In genomic region chr1:218403300-218403699, GRCh38 we compare ENCODE assay signal across 27 cellular contexts. TPM values are rescaled to one million over a fixed set of nuclear protein-coding genes. Genes with fewer than 3 reads are reported as not detected.
"Had no signal": no experiment of that assay in that cellular context is flagged by ENCODE, and none has a peak within 500 bp of the region (broad histone marks: within the 10 kb centered on the region; RNA-seq: fewer than 3 reads in every experiment).

No MANE protein-coding gene starts in this region.

- DNase-seq: activated CD4-positive, alpha-beta T cell treated with anti-CD3 and anti-CD28 coated beads for 36 hours; activated CD4-positive, alpha-beta T cell treated with anti-CD3 and anti-CD28 coated beads, Interleukin-2, amount 50 U/mL, for 4 hours; activated CD8-positive, alpha-beta memory T cell treated with anti-CD3 and anti-CD28 coated beads for 24 hours; activated CD8-positive, alpha-beta memory T cell treated with anti-CD3 and anti-CD28 coated beads, Interleukin-2, amount 50 U/mL, for 4 hours; activated T-cell treated with anti-CD3 and anti-CD28 coated beads, Interleukin-2, amount 50 U/mL, for 24 hours; colonic mucosa; dorsolateral prefrontal cortex; effector memory CD8-positive, alpha-beta T cell; esophagus squamous epithelium; heart right ventricle; kidney; lower lobe of right lung; naive thymus-derived CD4-positive, alpha-beta T cell; right lobe of liver; stimulated activated CD4-positive, alpha-beta T cell treated with anti-CD3 and anti-CD28 coated beads, Interleukin-15, amount 100 ng/mL, for 24 hours; stimulated activated CD8-positive, alpha-beta memory T cell treated with anti-CD3 and anti-CD28 coated beads, Interleukin-4, amount 100 ng/mL, for 48 hours; stimulated activated naive CD4-positive, alpha-beta T cell; T-helper 9 cell; upper lobe of left lung had no signal

- H3K4me1 Mint-ChIP-seq: activated CD4-positive, alpha-beta T cell treated with anti-CD3 and anti-CD28 coated beads for 36 hours; activated T-helper 17 cell treated with anti-CD3 and anti-CD28 coated beads, Interleukin-2, amount 50 U/mL, for 72 hours; central memory CD8-positive, alpha-beta T cell; naive thymus-derived CD4-positive, alpha-beta T cell had no signal

- H3K27ac Mint-ChIP-seq: activated CD4-positive, alpha-beta T cell treated with anti-CD3 and anti-CD28 coated beads for 36 hours; activated naive CD4-positive, alpha-beta T cell treated with anti-CD3 and anti-CD28 coated beads, Interleukin-2, amount 50 U/mL, for 72 hours; activated T-cell treated with anti-CD3 and anti-CD28 coated beads, Interleukin-2, amount 50 U/mL, for 24 hours; activated T-helper 17 cell treated with anti-CD3 and anti-CD28 coated beads, Interleukin-2, amount 50 U/mL, for 72 hours; effector memory CD8-positive, alpha-beta T cell; naive thymus-derived CD4-positive, alpha-beta T cell had no signal

- ATAC-seq: activated CD4-positive, alpha-beta T cell treated with anti-CD3 and anti-CD28 coated beads for 36 hours; activated naive CD4-positive, alpha-beta T cell treated with anti-CD3 and anti-CD28 coated beads, Interleukin-2, amount 50 U/mL, for 72 hours; activated T-helper 17 cell treated with anti-CD3 and anti-CD28 coated beads, Interleukin-2, amount 50 U/mL, for 72 hours; effector memory CD8-positive, alpha-beta T cell; heart right ventricle; lower lobe of right lung; naive thymus-derived CD4-positive, alpha-beta T cell; right lobe of liver had no signal

- H3K36me3 Mint-ChIP-seq: activated naive CD4-positive, alpha-beta T cell treated with anti-CD3 and anti-CD28 coated beads, Interleukin-2, amount 50 U/mL, for 72 hours; naive thymus-derived CD4-positive, alpha-beta T cell had no signal

- H3K27me3 Mint-ChIP-seq: activated CD4-positive, alpha-beta T cell treated with anti-CD3 and anti-CD28 coated beads for 36 hours had no signal

- H3K9me3 Mint-ChIP-seq: activated naive CD4-positive, alpha-beta T cell treated with anti-CD3 and anti-CD28 coated beads, Interleukin-2, amount 50 U/mL, for 72 hours; activated T-cell treated with anti-CD3 and anti-CD28 coated beads, Interleukin-2, amount 50 U/mL, for 24 hours; activated T-helper 17 cell treated with anti-CD3 and anti-CD28 coated beads, Interleukin-2, amount 50 U/mL, for 72 hours; central memory CD8-positive, alpha-beta T cell; effector memory CD8-positive, alpha-beta T cell; naive thymus-derived CD4-positive, alpha-beta T cell had no signal

- H3K27me3 ChIP-seq: ascending aorta, colonic mucosa, dorsolateral prefrontal cortex, esophagus squamous epithelium, heart right ventricle, neutrophil, right lobe of liver, upper lobe of left lung had no signal

- H3K4me3 ChIP-seq: ascending aorta, colonic mucosa, dorsolateral prefrontal cortex, esophagus squamous epithelium, heart right ventricle, lower lobe of right lung, right lobe of liver, smooth muscle cell, thoracic aorta, upper lobe of left lung had no signal

- H3K9me3 ChIP-seq: ascending aorta, colonic mucosa, esophagus squamous epithelium, heart right ventricle, lower lobe of right lung, neutrophil, right lobe of liver, thoracic aorta, upper lobe of left lung had no signal

- H3K36me3 ChIP-seq: ascending aorta, colonic mucosa, esophagus squamous epithelium, lower lobe of right lung, neutrophil, right lobe of liver, thoracic aorta, upper lobe of left lung had no signal

- H3K27ac ChIP-seq: ascending aorta, colonic mucosa, heart right ventricle, lower lobe of right lung, neutrophil, parathyroid adenoma, right lobe of liver, thoracic aorta, upper lobe of left lung had no signal

- H3K4me3 Mint-ChIP-seq: activated CD4-positive, alpha-beta T cell treated with anti-CD3 and anti-CD28 coated beads for 36 hours; activated T-cell treated with anti-CD3 and anti-CD28 coated beads, Interleukin-2, amount 50 U/mL, for 24 hours; activated T-helper 17 cell treated with anti-CD3 and anti-CD28 coated beads, Interleukin-2, amount 50 U/mL, for 72 hours; central memory CD8-positive, alpha-beta T cell; effector memory CD8-positive, alpha-beta T cell; naive thymus-derived CD4-positive, alpha-beta T cell had no signal

- H3K4me1 ChIP-seq: colonic mucosa, parathyroid adenoma, right lobe of liver had no signal

RNA-seq across cellular contexts. Expression of gene TGFB2, which starts 58.2 kb away (rescaled TPM):
- total RNA-seq: activated T-helper 17 cell treated with anti-CD3 and anti-CD28 coated beads, Interleukin-2, amount 50 U/mL, for 72 hours; naive thymus-derived CD4-positive, alpha-beta T cell had no signal
- polyA plus RNA-seq: naive thymus-derived CD4-positive, alpha-beta T cell had no signal
